ENCODE assay signal across 16 cellular contexts in the genomic region with DNA sequence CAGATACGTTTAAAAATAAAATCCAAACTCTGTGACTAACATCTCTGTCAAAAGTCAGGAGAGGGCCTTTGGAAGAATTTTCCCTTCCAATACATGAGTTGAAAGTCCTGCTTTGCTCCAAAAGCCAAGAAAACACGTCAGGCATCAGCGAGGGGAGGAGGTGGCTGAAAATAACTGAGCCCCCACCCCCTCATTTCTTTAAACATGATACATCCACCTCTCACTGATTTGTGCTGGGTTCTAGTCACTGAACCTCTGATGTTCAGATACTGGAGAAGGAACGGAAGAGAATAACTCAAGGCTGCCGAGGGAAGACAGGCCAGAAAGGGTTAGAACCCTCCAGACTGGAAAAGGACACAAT. TPM values are rescaled to one million over a fixed set of nuclear protein-coding genes. Genes with fewer than 3 reads are reported as not detected.
DNase-seq lines count a peak whose midpoint lies in the region; ATAC-seq and TF ChIP-seq lines count a peak whose summit lies in the region.
"Had no signal": no experiment of that assay in that cellular context is flagged by ENCODE, and none has a peak within 500 bp of the region (broad histone marks: within the 10 kb centered on the region; RNA-seq: fewer than 3 reads in every experiment).

No MANE protein-coding gene starts in this region.

- H3K27ac ChIP-seq in RWPE2 (ENCODE audit: poor library complexity, severe bottlenecking) (peak overlapping the region; percentile 19), ascending aorta (peak overlapping the region; percentile 62 to 64), osteoblast (ENCODE audit: low read depth, low read length) (peak overlapping the region; percentile 43), aorta (ENCODE audit: low read depth in 1 of 2, low read length in 2 of 2) (peak overlapping the region; percentile 18 to 57)
- H3K27ac ChIP-seq: C4-2B had no signal

- H3K79me2 ChIP-seq in osteoblast (ENCODE audit: insufficient read depth, low read length) = no peaks in the 10 kb centered on the region

- ATAC-seq in RWPE2 (ENCODE audit: low read depth) = no peak
- no peak for ATAC-seq in aorta (ENCODE audit: low FRiP score)
- ATAC-seq: GM23338, HCT116 had no signal

- H3K9me3 ChIP-seq in RWPE2 (ENCODE audit: severe bottlenecking) (no peaks in the 10 kb centered on the region), ascending aorta (no peaks in the 10 kb centered on the region), osteoblast (ENCODE audit: low read depth, low read length) (no peaks in the 10 kb centered on the region), aorta (ENCODE audit: control insufficient read depth, low read length) (no peaks in the 10 kb centered on the region)

- H2AFZ ChIP-seq in osteoblast (ENCODE audit: low read length) = no peak overlapping the region
- H2AFZ ChIP-seq: GM23338 had no signal

- peak overlapping the region; percentile 29 for H3K4me2 ChIP-seq in osteoblast (ENCODE audit: insufficient read depth, low read length)
- H3K4me2 ChIP-seq: GM23338 had no signal

- H3K27me3 ChIP-seq in RWPE2 (ENCODE audit: insufficient read depth, poor library complexity, severe bottlenecking) = no peaks in the 10 kb centered on the region
- H3K27me3 ChIP-seq in ascending aorta = no peaks in the 10 kb centered on the region
- H3K27me3 ChIP-seq in osteoblast (ENCODE audit: insufficient read depth, low read length) = peaks cover 53% of the 10 kb centered on the region
- no peaks in the 10 kb centered on the region for H3K27me3 ChIP-seq in aorta (ENCODE audit: control insufficient read depth in 1 of 2, insufficient read depth in 2 of 2, low read length in 1 of 2)

- H3K4me1 Mint-ChIP-seq in type B pancreatic cell (ENCODE audit: unreplicated experiment) = no peaks in the 10 kb centered on the region
- H3K4me1 Mint-ChIP-seq: CD4-positive, alpha-beta memory T cell had no signal

- WGBS in aorta, 2 donors = 3 to 8% methylated on average over 5 of the region's 5 CpGs

- no peak overlapping the region for H3K4me3 Mint-ChIP-seq in type B pancreatic cell
- H3K4me3 Mint-ChIP-seq: CD4-positive, alpha-beta memory T cell; GM23338 had no signal

- intact Hi-C loops in ascending aorta (cut with DNase I) = loop anchor here (1.0 to 5.0 kb wide), 3 partner anchors 30 to 242 kb away; a partner anchor contains a TSS
- intact Hi-C loops in aorta (cut with DNase I) = loop anchor here (2.0 to 10.0 kb wide), 2 partner anchors 52 to 218 kb away; no protein-coding TSS in a partner anchor

- no peak for TF ChIP-seq CTCF in RWPE2 (IDR thresholded peaks at IDR 0.05; ENCODE audit: poor library complexity, severe bottlenecking)
- TF ChIP-seq CTCF in ascending aorta (IDR thresholded peaks at IDR 0.05) = no peak
- no peak for TF ChIP-seq CTCF in osteoblast (IDR thresholded peaks at IDR 0.05; ENCODE audit: extremely low read depth, low read depth, low read length)
- TF ChIP-seq CTCF in type B pancreatic cell (conservative IDR thresholded peaks at IDR 0.05) = no peak

- no peak overlapping the region for H3K27ac Mint-ChIP-seq in type B pancreatic cell
- H3K27ac Mint-ChIP-seq: GM23338 had no signal

- no peaks in the 10 kb centered on the region for H3K36me3 Mint-ChIP-seq in type B pancreatic cell
- H3K36me3 Mint-ChIP-seq: CD4-positive, alpha-beta memory T cell had no signal

- no peaks in the 10 kb centered on the region for H4K20me1 ChIP-seq in osteoblast (ENCODE audit: insufficient read depth, low read length)

- H3K4me1 ChIP-seq in RWPE2 (ENCODE audit: insufficient read depth, poor library complexity, severe bottlenecking) (peaks cover 4% of the 10 kb centered on the region), ascending aorta (peaks cover 0 to 15% of the 10 kb centered on the region in 2 donors), osteoblast (ENCODE audit: insufficient read depth, low read length) (peaks cover 11% of the 10 kb centered on the region), aorta (ENCODE audit: control insufficient read depth in 1 of 2, insufficient read depth in 2 of 2, low read length in 2 of 2) (peaks cover 0 to 4% of the 10 kb centered on the region in 2 donors)

- no peak for DNase-seq in RWPE2 (ENCODE audit: low spot score)
- DNase-seq in ascending aorta (ENCODE audit: low spot score in 2 of 2) = peak in 1 of 2 donors; percentile 82
- DNase-seq in osteoblast (ENCODE audit: insufficient read length, low spot score, missing footprints) = no peak
- no peak for DNase-seq in aorta
- DNase-seq in NOMO-1 treated with DMSO at 0.1 percent for 48 hours (lab: John Stamatoyannopoulos, UW; ENCODE audit: unreplicated experiment) = no peak
- DNase-seq in DMS53 (lab: John Stamatoyannopoulos, UW) = no peak
- no peak for DNase-seq in NCI-H524 (lab: John Stamatoyannopoulos, UW)
- no peak for DNase-seq in type B pancreatic cell (ENCODE audit: extremely low spot score, unreplicated experiment)
- DNase-seq: CD4-positive, alpha-beta memory T cell; DMS153; DMS79 treated with DMSO at 0.1 percent for 48 hours had no signal

- H3K36me3 ChIP-seq in RWPE2 (ENCODE audit: low read depth) (no peaks in the 10 kb centered on the region), ascending aorta (no peaks in the 10 kb centered on the region), osteoblast (ENCODE audit: insufficient read depth, low read length) (no peaks in the 10 kb centered on the region), aorta (ENCODE audit: control insufficient read depth in 1 of 2, insufficient read depth in 2 of 2, low read length in 1 of 2) (no peaks in the 10 kb centered on the region)

- no peaks in the 10 kb centered on the region for H3K9me3 Mint-ChIP-seq in type B pancreatic cell
- H3K9me3 Mint-ChIP-seq: CD4-positive, alpha-beta memory T cell; GM23338 had no signal

- H3K4me3 ChIP-seq in RWPE2 (ENCODE audit: severe bottlenecking) = no peak overlapping the region
- no peak overlapping the region for H3K4me3 ChIP-seq in ascending aorta
- no peak overlapping the region for H3K4me3 ChIP-seq in osteoblast (ENCODE audit: insufficient read depth, low read length)
- no peak overlapping the region for H3K4me3 ChIP-seq in aorta (ENCODE audit: low read length in 2 of 2)
- H3K4me3 ChIP-seq: GM23338 had no signal

- peaks cover 27% of the 10 kb centered on the region for H3K27me3 Mint-ChIP-seq in type B pancreatic cell

RNA-seq across cellular contexts. Expression of a gene that starts 9.4 kb away (rescaled TPM):
- total RNA-seq in ascending aorta (0.85 TPM), osteoblast (not detected in 2 replicates), aorta (1 to 10 TPM in 1 of 2 donors, under 1 TPM in 1; 0.81 to 4.9 TPM), type B pancreatic cell (ENCODE audit: low replicate concordance) (0.50 and 12.8 TPM in 2 replicates)
- 1 to 10 TPM in 1 of 2 donors, under 1 TPM in 1; under 0.01 to 1.0 TPM for polyA plus RNA-seq in aorta
- total RNA-seq: CD4-positive, alpha-beta memory T cell; HT-29 had no signal
- polyA plus RNA-seq: BJ; CD4-positive, alpha-beta memory T cell had no signal

RNA-seq across cellular contexts. Expression of a gene that starts 29.8 kb away (rescaled TPM):
- total RNA-seq in ascending aorta (21.3 TPM), osteoblast (54.3 and 54.5 TPM in 2 replicates), aorta (10 to 100 TPM; 38.4 to 50.4 TPM), type B pancreatic cell (ENCODE audit: low replicate concordance) (28.5 and 48.4 TPM in 2 replicates)
- 10 to 100 TPM in 1 of 2 donors, 1 to 10 TPM in 1; 8.6 to 22.3 TPM for polyA plus RNA-seq in aorta
